ENCODE assay signal across 11 cellular contexts in genomic region chr6:132190097-132190814, GRCh38.
DNase-seq lines count a peak whose midpoint lies in the region; ATAC-seq, FAIRE-seq and TF ChIP-seq lines count a peak whose summit lies in the region.
"Had no signal": no experiment of that assay in that cellular context is flagged by ENCODE, and none has a peak within 500 bp of the region (broad histone marks: within the 10 kb centered on the region; RNA-seq: fewer than 3 reads in every experiment).

No MANE protein-coding gene starts in this region.

- H3K36me3 ChIP-seq in naive thymus-derived CD4-positive, alpha-beta T cell (ENCODE audit: control insufficient read depth in 2 of 3, insufficient read depth in 3 of 3, low read length in 3 of 3) = no peaks in the 10 kb centered on the region
- no peaks in the 10 kb centered on the region for H3K36me3 ChIP-seq in prostate gland
- H3K36me3 ChIP-seq in small intestine (ENCODE audit: control insufficient read depth in 2 of 2, insufficient read depth in 2 of 2, low read length in 2 of 2) = no peaks in the 10 kb centered on the region

- FAIRE-seq in small intestine (lab: Jason Lieb, UNC) = no peak
- FAIRE-seq: TTC549 had no signal

- no peak overlapping the region for H3K4me3 Mint-ChIP-seq in naive thymus-derived CD4-positive, alpha-beta T cell

- no peak overlapping the region for H3K27ac ChIP-seq in naive thymus-derived CD4-positive, alpha-beta T cell (ENCODE audit: low read depth, low read length)
- H3K27ac ChIP-seq in prostate gland = no peak overlapping the region
- peak overlapping the region in 1 of 2 donors; percentile 74 for H3K27ac ChIP-seq in small intestine (ENCODE audit: low read depth in 1 of 2, low read length in 1 of 2)

- TF ChIP-seq POLR2A in prostate gland (IDR thresholded peaks at IDR 0.05) = no peak

- no peak for TF ChIP-seq CTCF in cardiac fibroblast (IDR thresholded peaks at IDR 0.05; ENCODE audit: low read depth, low read length)
- TF ChIP-seq CTCF in prostate gland (IDR thresholded peaks at IDR 0.05) = no peak

- no peaks in the 10 kb centered on the region for H3K27me3 ChIP-seq in naive thymus-derived CD4-positive, alpha-beta T cell (ENCODE audit: control insufficient read depth in 2 of 2, insufficient read depth in 2 of 2, low read length in 2 of 2)
- H3K27me3 ChIP-seq in prostate gland (replicated peaks; ENCODE audit: insufficient read depth) = no peaks in the 10 kb centered on the region
- H3K27me3 ChIP-seq in small intestine (ENCODE audit: control insufficient read depth in 2 of 2, insufficient read depth in 2 of 2, low read length in 2 of 2) = no peaks in the 10 kb centered on the region

- CTCF ChIA-PET in naive thymus-derived CD4-positive, alpha-beta T cell (lab: Charles Lee) = no interaction called here

- no peaks in the 10 kb centered on the region for H3K4me1 Mint-ChIP-seq in naive thymus-derived CD4-positive, alpha-beta T cell

- no peaks in the 10 kb centered on the region for H3K4me1 ChIP-seq in naive thymus-derived CD4-positive, alpha-beta T cell (ENCODE audit: control insufficient read depth in 2 of 2, insufficient read depth in 2 of 2, low read length in 2 of 2)
- H3K4me1 ChIP-seq in prostate gland (replicated peaks) (no peaks in the 10 kb centered on the region), small intestine (ENCODE audit: control insufficient read depth in 2 of 2, insufficient read depth in 1 of 2, low read depth in 1 of 2, low read length in 1 of 2) (no peaks in the 10 kb centered on the region)

- POLR2A ChIA-PET in naive thymus-derived CD4-positive, alpha-beta T cell (lab: Charles Lee) = no interaction called here

- intact Hi-C loops in naive thymus-derived CD4-positive, alpha-beta T cell (cut with micrococcal nuclease) = no loop called here
- intact Hi-C loops in prostate gland (cut with DNase I) = no loop called here

- no peak overlapping the region for H3K27ac Mint-ChIP-seq in naive thymus-derived CD4-positive, alpha-beta T cell

- ATAC-seq in GM21367 (IDR thresholded peaks at IDR 0.05; ENCODE audit: unreplicated experiment) = peak; percentile 69
- peak; percentile 76 for ATAC-seq in HG03432 (IDR thresholded peaks at IDR 0.05; ENCODE audit: unreplicated experiment)
- ATAC-seq in naive thymus-derived CD4-positive, alpha-beta T cell = no peak

- DNase-seq in cardiac fibroblast (ENCODE audit: low read depth in 2 of 2) (peak; percentile 43 to 52), stromal cell of bone marrow (ENCODE audit: low read depth) (peak; percentile 25), NCI-H1436 (lab: John Stamatoyannopoulos, UW) (no peak), prostate gland (ENCODE audit: low spot score) (no peak), small intestine (no peak)
- no peak for DNase-seq in naive thymus-derived CD4-positive, alpha-beta T cell
- DNase-seq: cerebellar nuclear complex, midbrain had no signal

- H3K27me3 Mint-ChIP-seq in naive thymus-derived CD4-positive, alpha-beta T cell = peaks cover 0 to 3% (median 0%) of the 10 kb centered on the region in 5 donors

- H3K4me3 ChIP-seq in cardiac fibroblast (replicated peaks in 1 of 2; ENCODE audit: low read depth in 2 of 2, low read length in 2 of 2) = no peak overlapping the region
- H3K4me3 ChIP-seq in naive thymus-derived CD4-positive, alpha-beta T cell (ENCODE audit: low read length) = no peak overlapping the region
- no peak overlapping the region for H3K4me3 ChIP-seq in prostate gland
- H3K4me3 ChIP-seq in small intestine (ENCODE audit: low read depth in 1 of 2, low read length in 2 of 2) = no peak overlapping the region

- H3K9me3 ChIP-seq in naive thymus-derived CD4-positive, alpha-beta T cell (ENCODE audit: control insufficient read depth in 2 of 3, low read length in 3 of 3) = no peaks in the 10 kb centered on the region
- H3K9me3 ChIP-seq in prostate gland (no peaks in the 10 kb centered on the region), small intestine (ENCODE audit: control insufficient read depth, low read depth) (no peaks in the 10 kb centered on the region)

- peaks cover 0 to 1% (median 0%) of the 10 kb centered on the region in 11 donors for H3K9me3 Mint-ChIP-seq in naive thymus-derived CD4-positive, alpha-beta T cell

- no peaks in the 10 kb centered on the region for H3K36me3 Mint-ChIP-seq in naive thymus-derived CD4-positive, alpha-beta T cell

- 55% methylated on average over 4 of the region's 4 CpGs for WGBS in prostate gland
- 38 to 53% (median 50%) methylated on average over 4 of the region's 4 CpGs for WGBS in small intestine, 3 donors

Comparison
In these comparisons a context has a peak if more than half of its experiments do, and no peak if none do; other contexts are left out.
1. DNase-seq: peak in cardiac fibroblast (2 of 2) and stromal cell of bone marrow (single experiment); none in naive thymus-derived CD4-positive, alpha-beta T cell (0 of 9), NCI-H1436 (single experiment), prostate gland (single experiment) and small intestine (single experiment).